1 cellular context compared by ENCODE assay signal in genomic region chr7:29204491-29205281, GRCh38.
TF ChIP-seq lines count a peak whose summit lies in the region.

No MANE protein-coding gene starts in this region.

TF ChIP-seq in GM23338, 12 proteins besides CTCF, POLR2A, EP300 and RAD21 (continued from another document):
- TF ChIP-seq ZNF462 (CRISPR knock-in tag; IDR thresholded peaks at IDR 0.05) (no peak), ZNF114 (CRISPR knock-in tag; IDR thresholded peaks at IDR 0.05) (no peak)
